Comparison of ENCODE assay signal across 29 cellular contexts in the genomic region with DNA sequence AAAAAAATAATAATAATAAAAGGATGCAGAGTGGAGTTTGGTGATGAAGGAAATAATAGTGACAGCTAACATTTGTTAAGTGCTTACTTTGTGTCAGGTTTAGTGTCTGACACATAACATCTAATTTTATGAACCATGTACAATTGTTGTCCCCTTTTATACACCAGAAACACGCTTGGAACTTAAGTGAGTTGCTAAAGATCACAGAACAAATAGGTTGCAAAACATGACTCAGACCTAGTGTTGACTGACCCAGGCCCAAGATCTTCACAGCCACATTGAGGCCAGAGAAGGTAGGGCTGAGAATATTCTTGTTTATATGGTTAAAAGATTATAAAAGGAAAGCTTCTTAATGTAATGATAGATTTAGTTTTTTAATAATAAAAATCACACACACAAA. TPM values are rescaled to one million over a fixed set of nuclear protein-coding genes. Genes with fewer than 3 reads are reported as not detected.
"Had no signal": no experiment of that assay in that cellular context is flagged by ENCODE, and none has a peak within 500 bp of the region (broad histone marks: within the 10 kb centered on the region; RNA-seq: fewer than 3 reads in every experiment).

No MANE protein-coding gene starts in this region.

- H3K9me3 ChIP-seq: esophagus muscularis mucosa, gastrocnemius medialis had no signal

- H3K36me3 ChIP-seq: brain microvascular endothelial cell, esophagus muscularis mucosa, gastrocnemius medialis, WERI-Rb-1 had no signal

- H3K4me3 ChIP-seq: esophagus muscularis mucosa, gastrocnemius medialis had no signal

- H3K27ac ChIP-seq: brain microvascular endothelial cell, esophagus muscularis mucosa, foreskin keratinocyte, gastrocnemius medialis, WERI-Rb-1 had no signal

- ATAC-seq: activated CD4-positive, CD25-positive, alpha-beta regulatory T cell treated with anti-CD3 and anti-CD28 coated beads, Interleukin-2, amount 50 U/mL, for 24 hours; activated CD8-positive, alpha-beta T cell treated with anti-CD3 and anti-CD28 coated beads for 36 hours; activated T-cell treated with anti-CD3 and anti-CD28 coated beads, Interleukin-2, amount 50 U/mL, for 4 hours; activated T-helper 17 cell treated with anti-CD3 and anti-CD28 coated beads, Interleukin-2, amount 50 U/mL, for 72 hours; effector memory CD8-positive, alpha-beta T cell; foreskin keratinocyte; gastrocnemius medialis; T-helper 17 cell had no signal

- H3K4me1 ChIP-seq: foreskin keratinocyte, gastrocnemius medialis had no signal

- DNase-seq: activated B cell treated with CpG ODN at 0.5 μM for 24 hours; activated CD4-positive, alpha-beta T cell treated with anti-CD3 and anti-CD28 coated beads for 48 hours; activated CD4-positive, alpha-beta T cell treated with anti-CD3 and anti-CD28 coated beads, Interleukin-2, amount 50 U/mL, for 1 hour; activated CD4-positive, alpha-beta T cell treated with anti-CD3 and anti-CD28 coated beads, Interleukin-2, amount 50 U/mL, for 48 hours; activated CD8-positive, alpha-beta memory T cell treated with anti-CD3 and anti-CD28 coated beads for 24 hours; activated CD8-positive, alpha-beta T cell treated with anti-CD3 and anti-CD28 coated beads for 36 hours; activated effector memory CD4-positive, alpha-beta T cell treated with Interleukin-2 at 50 U/mL for 16 hours; activated gamma-delta T cell treated with Interleukin-2 at 50 U/mL for 16 hours; activated naive CD4-positive, alpha-beta T cell treated with anti-CD3 and anti-CD28 coated beads, Interleukin-2, amount 50 U/mL, for 16 hours; activated naive CD4-positive, alpha-beta T cell treated with Interleukin-2 at 50 U/mL for 16 hours; activated T-cell treated with anti-CD3 and anti-CD28 coated beads, Interleukin-2, amount 50 U/mL, for 4 hours; amniotic stem cell; anterior cingulate cortex; brain microvascular endothelial cell; caudate nucleus; cortex of kidney; dermis blood vessel endothelial cell; effector CD4-positive, alpha-beta T cell; effector memory CD8-positive, alpha-beta T cell; erythroblast; foreskin keratinocyte; gastrocnemius medialis; T-helper 1 cell; T-helper 17 cell; T1000; WERI-Rb-1 had no signal

- H3K27me3 ChIP-seq: brain microvascular endothelial cell, esophagus muscularis mucosa, foreskin keratinocyte, gastrocnemius medialis had no signal

RNA-seq across cellular contexts. Expression of gene FZD4, which starts 56.9 kb away (rescaled TPM):
- total RNA-seq: activated B cell treated with CpG ODN at 0.5 μM for 24 hours had no signal
